In genomic region chr1:179105393-179105792, GRCh38 we compare ENCODE assay signal across 9 cellular contexts. TPM values are rescaled to one million over a fixed set of nuclear protein-coding genes. Genes with fewer than 3 reads are reported as not detected.
DNase-seq lines count a peak whose midpoint lies in the region; ATAC-seq, FAIRE-seq and TF ChIP-seq lines count a peak whose summit lies in the region.
"Had no signal": no experiment of that assay in that cellular context is flagged by ENCODE, and none has a peak within 500 bp of the region (broad histone marks: within the 10 kb centered on the region; RNA-seq: fewer than 3 reads in every experiment).

No MANE protein-coding gene starts in this region.

- H3K9ac ChIP-seq in mammary epithelial cell (ENCODE audit: insufficient read depth, low read length): no peak overlapping the region

- H3K36me3 ChIP-seq in mammary epithelial cell (ENCODE audit: insufficient read depth, low read length) (peaks cover 48% of the 10 kb centered on the region), mucosa of descending colon (ENCODE audit: low read depth) (no peaks in the 10 kb centered on the region)

- no peak overlapping the region for H3K4me2 ChIP-seq in mammary epithelial cell (ENCODE audit: insufficient read depth, low read depth, low read length)

- intact Hi-C loops in mammary epithelial cell (cut with micrococcal nuclease) (no loop called here), mucosa of descending colon (cut with DNase I, micrococcal nuclease) (no loop called here)

- CTCF ChIA-PET in mammary epithelial cell (lab: Charles Lee; ENCODE audit: low non-redundant PET): interaction anchor here (0.7 kb wide), 1 partner anchor 247 kb away, joined by 3 read pairs; no protein-coding TSS in a partner anchor

- FAIRE-seq in D721Med (lab: Jason Lieb, UNC): peak; percentile 77

- H3K27me3 ChIP-seq in mammary epithelial cell (ENCODE audit: insufficient read depth, low read length): no peaks in the 10 kb centered on the region

- H3K4me3 ChIP-seq in Jurkat, Clone E6-1 (ENCODE audit: low read length): no peak overlapping the region
- H3K4me3 ChIP-seq in mammary epithelial cell (replicated peaks in 1 of 3; ENCODE audit: insufficient read depth in 1 of 3, low read depth in 2 of 3, low read length in 3 of 3) (no peak overlapping the region), mucosa of descending colon (no peak overlapping the region)

- DNase-seq in D721Med (ENCODE audit: insufficient read length, low spot score): no peak
- peak; percentile 32 for DNase-seq in Jurkat, Clone E6-1 (ENCODE audit: low read depth, low spot score)
- peak; percentile 42 for DNase-seq in mammary epithelial cell
- peak in 1 of 3 donors; percentile 15 for DNase-seq in mucosa of descending colon
- DNase-seq in CD1c-positive myeloid dendritic cell (ENCODE audit: extremely low spot score): no peak
- DNase-seq: activated B cell treated with CpG ODN at 0.5 μM for 24 hours had no signal

- no peaks in the 10 kb centered on the region for H3K9me3 ChIP-seq in mammary epithelial cell (replicated peaks; ENCODE audit: insufficient read depth, low read length)
- no peaks in the 10 kb centered on the region for H3K9me3 ChIP-seq in mucosa of descending colon

- 80% methylated on average over 7 of the region's 7 CpGs for WGBS in mammary epithelial cell (ENCODE audit: low coverage, missing lambda C conversion rate)

- dilution Hi-C loops in mammary epithelial cell (cut with HindIII; ENCODE audit: low sequenced_read_pairs): no loop called here

- in situ Hi-C loops in mammary epithelial cell (cut with MboI; ENCODE audit: low sequenced_read_pairs in 2 of 2): loop anchor here in 1 of 2 donors (25.0 kb wide), 1 partner anchor 107 kb away; no protein-coding TSS in a partner anchor

- H2AFZ ChIP-seq in mammary epithelial cell (ENCODE audit: low read depth, low read length): no peak overlapping the region

- ATAC-seq in mucosa of descending colon (peak; percentile 65), GM21528 (IDR thresholded peaks at IDR 0.05; ENCODE audit: low FRiP score, unreplicated experiment) (no peak), GM21381 (IDR thresholded peaks at IDR 0.05; ENCODE audit: unreplicated experiment) (no peak), GM18858 (IDR thresholded peaks at IDR 0.05; ENCODE audit: unreplicated experiment) (no peak)

- TF ChIP-seq CTCF in D721Med (IDR thresholded peaks at IDR 0.05; ENCODE audit: insufficient read depth, missing control alignments) (peak; percentile 30), mammary epithelial cell (conservative IDR thresholded peaks at IDR 0.05 in 1 of 2, IDR thresholded peaks at IDR 0.05 in 1 of 2; ENCODE audit: extremely low read depth in 1 of 2, insufficient read depth in 1 of 2, low read depth in 1 of 2, low read length in 2 of 2) (peak; percentile 25 to 44), mucosa of descending colon (IDR thresholded peaks at IDR 0.05) (no peak)

- BruUV-seq in mammary epithelial cell (replicated peaks; lab: Mats Ljungman, UMichigan): no TSS peak

- peaks cover 78% of the 10 kb centered on the region for H3K79me2 ChIP-seq in mammary epithelial cell (ENCODE audit: insufficient read depth, low read length)

- H3K4me1 ChIP-seq in mammary epithelial cell (ENCODE audit: insufficient read depth, low read length) (no peaks in the 10 kb centered on the region), mucosa of descending colon (ENCODE audit: low read depth) (no peaks in the 10 kb centered on the region)

- H4K20me1 ChIP-seq in mammary epithelial cell (ENCODE audit: insufficient read depth, low read length): peaks cover 2% of the 10 kb centered on the region

- no peak overlapping the region for H3K27ac ChIP-seq in mammary epithelial cell (ENCODE audit: insufficient read depth, low read depth, low read length)

RNA-seq across cellular contexts. Expression of gene TOR3A, which starts 23.5 kb away (rescaled TPM):
- polyA plus RNA-seq in Jurkat, Clone E6-1 (2012; ENCODE audit: insufficient read depth, insufficient read length): 16.6 TPM
- 10 to 100 TPM; 33.5 to 38.0 TPM for total RNA-seq in mammary epithelial cell
- 34.9 TPM for polyA plus RNA-seq in mammary epithelial cell
- 96.3 TPM for polyA minus RNA-seq in mammary epithelial cell
- total RNA-seq in mucosa of descending colon: 10 to 100 TPM; 22.8 to 28.1 (median 25.3) TPM

Comparison
In these comparisons a context has a peak if more than half of its experiments do, and no peak if none do; other contexts are left out.
1. DNase-seq: peak in Jurkat, Clone E6-1 (single experiment) and mammary epithelial cell (single experiment); none in D721Med (single experiment) and CD1c-positive myeloid dendritic cell (single experiment).